ENCODE assay signal across 1 cellular context in the genomic region with DNA sequence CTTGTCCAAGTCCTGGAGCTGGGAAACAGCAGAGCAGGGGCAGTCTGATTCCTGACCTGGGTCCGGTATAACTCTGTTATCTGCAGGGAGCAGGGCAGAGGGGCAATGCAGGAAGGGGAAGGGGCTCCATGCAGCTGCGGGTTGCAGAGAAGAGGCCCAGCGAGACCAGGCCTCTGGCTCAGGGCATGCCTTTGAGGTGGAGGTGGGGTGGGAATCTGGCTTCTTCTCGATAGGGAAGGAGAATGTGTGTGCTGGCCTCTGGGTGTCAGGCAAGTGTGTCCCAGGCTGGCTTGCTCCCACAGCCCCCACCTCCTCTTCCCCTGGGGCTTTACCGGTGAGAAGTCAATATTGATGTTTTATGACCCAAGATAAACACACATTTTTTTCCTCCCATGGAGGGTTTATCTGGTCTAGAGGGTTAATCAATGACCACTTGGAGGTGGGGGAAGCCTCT.
TF ChIP-seq lines count a peak whose summit lies in the region.

No MANE protein-coding gene starts in this region.

TF ChIP-seq in HepG2, 621 proteins besides CTCF, POLR2A, EP300 and RAD21 (continued from another document and continues in another):
- TF ChIP-seq ZNF580 (CRISPR knock-in tag; IDR thresholded peaks at IDR 0.05; ENCODE audit: borderline replicate concordance, low read depth) (peak; percentile 85; the same call in 1 of the 2 replicates), HMG20B (CRISPR knock-in tag; conservative IDR thresholded peaks at IDR 0.05) (peak; percentile 94), CBX2 (IDR thresholded peaks at IDR 0.05; ENCODE audit: low read depth, low read length) (no peak), CBX2 (CRISPR knock-in tag; IDR thresholded peaks at IDR 0.05; ENCODE audit: low read depth) (no peak), ZNF253 (CRISPR knock-in tag; IDR thresholded peaks at IDR 0.05; ENCODE audit: borderline replicate concordance) (no peak), ZNF383 (CRISPR knock-in tag; IDR thresholded peaks at IDR 0.05; ENCODE audit: borderline replicate concordance) (peak; percentile 45; the same call in 1 of the 2 replicates), ZNF124 (CRISPR knock-in tag; IDR thresholded peaks at IDR 0.05) (0 out of 2 replicates have a peak, but pooled peaks have one; percentile 90), ERF (CRISPR knock-in tag; IDR thresholded peaks at IDR 0.05) (peak; percentile 67; the same call in 1 of the 2 replicates), GATAD1 (CRISPR knock-in tag; IDR thresholded peaks at IDR 0.05) (peak; percentile 79), ZKSCAN1 (IDR thresholded peaks at IDR 0.05; ENCODE audit: low read length) (peak; percentile 28; the same call in 1 of the 2 replicates), RFX1 (IDR thresholded peaks at IDR 0.05) (no peak), RFX3 (CRISPR knock-in tag; IDR thresholded peaks at IDR 0.05) (0 out of 2 replicates have a peak, but pooled peaks have one; percentile 42), SKIL (CRISPR knock-in tag; IDR thresholded peaks at IDR 0.05; ENCODE audit: borderline replicate concordance) (peak; percentile 94), MTA1 (CRISPR knock-in tag; IDR thresholded peaks at IDR 0.05; ENCODE audit: borderline replicate concordance) (peak; percentile 93; the same call in 1 of the 2 replicates), SAFB2 (CRISPR knock-in tag; IDR thresholded peaks at IDR 0.05; ENCODE audit: borderline replicate concordance, low read depth) (peak; percentile 69; the same call in 1 of the 2 replicates), MXD4 (CRISPR knock-in tag; IDR thresholded peaks at IDR 0.05) (0 out of 2 replicates have a peak, but pooled peaks have one; percentile 43), GATA4 (IDR thresholded peaks at IDR 0.05; ENCODE audit: borderline replicate concordance, low read depth) (peak; percentile 97), ZBTB42 (CRISPR knock-in tag; IDR thresholded peaks at IDR 0.05) (peak; percentile 73; the same call in 1 of the 2 replicates), MTF1 (CRISPR knock-in tag; IDR thresholded peaks at IDR 0.05) (no peak), SMAD3 (CRISPR knock-in tag; IDR thresholded peaks at IDR 0.05) (peak; percentile 84), U2AF2 (IDR thresholded peaks at IDR 0.05; ENCODE audit: low read depth, low read length) (no peak), ZNF547 (CRISPR knock-in tag; IDR thresholded peaks at IDR 0.05) (peak; percentile 11; the same call in 1 of the 2 replicates), ZNF121 (CRISPR knock-in tag; IDR thresholded peaks at IDR 0.05) (peak; percentile 97), NCOA5 (CRISPR knock-in tag; IDR thresholded peaks at IDR 0.05) (no peak), MZF1 (CRISPR knock-in tag; IDR thresholded peaks at IDR 0.05; ENCODE audit: borderline replicate concordance) (no peak), ZNF451 (CRISPR knock-in tag; IDR thresholded peaks at IDR 0.05) (peak; percentile 73; the same call in 1 of the 2 replicates), POLR2AphosphoS5 (IDR thresholded peaks at IDR 0.05; ENCODE audit: low read depth, low read length) (peak; percentile 68), ZNF556 (CRISPR knock-in tag; IDR thresholded peaks at IDR 0.05; ENCODE audit: borderline replicate concordance) (no peak; the same call in 1 of the 2 replicates), SMARCE1 (IDR thresholded peaks at IDR 0.05; ENCODE audit: borderline replicate concordance) (0 out of 2 replicates have a peak, but pooled peaks have one; percentile 41), SP5 (CRISPR knock-in tag; IDR thresholded peaks at IDR 0.05; ENCODE audit: borderline replicate concordance, low read depth) (peak; percentile 96), ZNF550 (CRISPR knock-in tag; IDR thresholded peaks at IDR 0.05; ENCODE audit: borderline replicate concordance) (peak; percentile 14; the same call in 1 of the 2 replicates), SMYD3 (CRISPR knock-in tag; IDR thresholded peaks at IDR 0.05) (0 out of 2 replicates have a peak, but pooled peaks have one; percentile 11), CEBPG (CRISPR knock-in tag; IDR thresholded peaks at IDR 0.05) (peak; percentile 76), ZNF280B (CRISPR knock-in tag; IDR thresholded peaks at IDR 0.05; ENCODE audit: borderline replicate concordance) (peak; percentile 55; the same call in 1 of the 2 replicates), FOXK2 (IDR thresholded peaks at IDR 0.05) (peak; percentile 94), NFKB2 (CRISPR knock-in tag; IDR thresholded peaks at IDR 0.05; ENCODE audit: borderline replicate concordance) (0 out of 2 replicates have a peak, but pooled peaks have one; percentile 76), ZKSCAN8 (CRISPR knock-in tag; IDR thresholded peaks at IDR 0.05; ENCODE audit: borderline replicate concordance) (peak; percentile 94), HCFC1 (IDR thresholded peaks at IDR 0.05; ENCODE audit: low read depth, low read length) (no peak), GFI1 (CRISPR knock-in tag; IDR thresholded peaks at IDR 0.05; ENCODE audit: borderline replicate concordance) (peak; percentile 75; the same call in 1 of the 2 replicates), ZNF264 (CRISPR knock-in tag; IDR thresholded peaks at IDR 0.05) (peak; percentile 82; the same call in 1 of the 2 replicates), MBNL3 (CRISPR knock-in tag; conservative IDR thresholded peaks at IDR 0.05) (no peak), SALL2 (CRISPR knock-in tag; IDR thresholded peaks at IDR 0.05) (peak; percentile 82), TBX2 (CRISPR knock-in tag; IDR thresholded peaks at IDR 0.05; ENCODE audit: borderline replicate concordance) (peak; percentile 96), ARID4A (CRISPR knock-in tag; IDR thresholded peaks at IDR 0.05; ENCODE audit: borderline replicate concordance) (peak; percentile 41; the same call in 1 of the 2 replicates), EZH2 (conservative IDR thresholded peaks at IDR 0.05; ENCODE audit: low read depth, low read length) (no peak), NFYC (CRISPR knock-in tag; IDR thresholded peaks at IDR 0.05) (peak; percentile 18; the same call in 1 of the 2 replicates), ATF3 (CRISPR knock-in tag; IDR thresholded peaks at IDR 0.05) (no peak; the same call in 1 of the 2 replicates)
- TF ChIP-seq, protein P1, sequence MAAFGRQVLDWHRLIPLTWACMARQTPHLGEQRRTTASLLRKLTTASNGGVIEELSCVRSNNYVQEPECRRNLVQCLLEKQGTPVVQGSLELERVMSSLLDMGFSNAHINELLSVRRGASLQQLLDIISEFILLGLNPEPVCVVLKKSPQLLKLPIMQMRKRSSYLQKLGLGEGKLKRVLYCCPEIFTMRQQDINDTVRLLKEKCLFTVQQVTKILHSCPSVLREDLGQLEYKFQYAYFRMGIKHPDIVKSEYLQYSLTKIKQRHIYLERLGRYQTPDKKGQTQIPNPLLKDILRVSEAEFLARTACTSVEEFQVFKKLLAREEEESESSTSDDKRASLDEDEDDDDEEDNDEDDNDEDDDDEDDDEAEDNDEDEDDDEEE (CRISPR knock-in tag; IDR thresholded peaks at IDR 0.05), result peak; percentile 90; the same call in 1 of the 2 replicates
- TF ChIP-seq, protein P2, sequence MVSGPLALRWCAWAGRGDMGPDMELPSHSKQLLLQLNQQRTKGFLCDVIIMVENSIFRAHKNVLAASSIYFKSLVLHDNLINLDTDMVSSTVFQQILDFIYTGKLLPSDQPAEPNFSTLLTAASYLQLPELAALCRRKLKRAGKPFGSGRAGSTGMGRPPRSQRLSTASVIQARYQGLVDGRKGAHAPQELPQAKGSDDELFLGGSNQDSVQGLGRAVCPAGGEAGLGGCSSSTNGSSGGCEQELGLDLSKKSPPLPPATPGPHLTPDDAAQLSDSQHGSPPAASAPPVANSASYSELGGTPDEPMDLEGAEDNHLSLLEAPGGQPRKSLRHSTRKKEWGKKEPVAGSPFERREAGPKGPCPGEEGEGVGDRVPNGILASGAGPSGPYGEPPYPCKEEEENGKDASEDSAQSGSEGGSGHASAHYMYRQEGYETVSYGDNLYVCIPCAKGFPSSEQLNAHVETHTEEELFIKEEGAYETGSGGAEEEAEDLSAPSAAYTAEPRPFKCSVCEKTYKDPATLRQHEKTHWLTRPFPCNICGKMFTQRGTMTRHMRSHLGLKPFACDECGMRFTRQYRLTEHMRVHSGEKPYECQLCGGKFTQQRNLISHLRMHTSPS (CRISPR knock-in tag; IDR thresholded peaks at IDR 0.05; ENCODE audit: low read depth), result peak; percentile 79
- TF ChIP-seq, protein P3, sequence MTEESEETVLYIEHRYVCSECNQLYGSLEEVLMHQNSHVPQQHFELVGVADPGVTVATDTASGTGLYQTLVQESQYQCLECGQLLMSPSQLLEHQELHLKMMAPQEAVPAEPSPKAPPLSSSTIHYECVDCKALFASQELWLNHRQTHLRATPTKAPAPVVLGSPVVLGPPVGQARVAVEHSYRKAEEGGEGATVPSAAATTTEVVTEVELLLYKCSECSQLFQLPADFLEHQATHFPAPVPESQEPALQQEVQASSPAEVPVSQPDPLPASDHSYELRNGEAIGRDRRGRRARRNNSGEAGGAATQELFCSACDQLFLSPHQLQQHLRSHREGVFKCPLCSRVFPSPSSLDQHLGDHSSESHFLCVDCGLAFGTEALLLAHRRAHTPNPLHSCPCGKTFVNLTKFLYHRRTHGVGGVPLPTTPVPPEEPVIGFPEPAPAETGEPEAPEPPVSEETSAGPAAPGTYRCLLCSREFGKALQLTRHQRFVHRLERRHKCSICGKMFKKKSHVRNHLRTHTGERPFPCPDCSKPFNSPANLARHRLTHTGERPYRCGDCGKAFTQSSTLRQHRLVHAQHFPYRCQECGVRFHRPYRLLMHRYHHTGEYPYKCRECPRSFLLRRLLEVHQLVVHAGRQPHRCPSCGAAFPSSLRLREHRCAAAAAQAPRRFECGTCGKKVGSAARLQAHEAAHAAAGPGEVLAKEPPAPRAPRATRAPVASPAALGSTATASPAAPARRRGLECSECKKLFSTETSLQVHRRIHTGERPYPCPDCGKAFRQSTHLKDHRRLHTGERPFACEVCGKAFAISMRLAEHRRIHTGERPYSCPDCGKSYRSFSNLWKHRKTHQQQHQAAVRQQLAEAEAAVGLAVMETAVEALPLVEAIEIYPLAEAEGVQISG (CRISPR knock-in tag; IDR thresholded peaks at IDR 0.05), result peak; percentile 88
- TF ChIP-seq, protein P4, sequence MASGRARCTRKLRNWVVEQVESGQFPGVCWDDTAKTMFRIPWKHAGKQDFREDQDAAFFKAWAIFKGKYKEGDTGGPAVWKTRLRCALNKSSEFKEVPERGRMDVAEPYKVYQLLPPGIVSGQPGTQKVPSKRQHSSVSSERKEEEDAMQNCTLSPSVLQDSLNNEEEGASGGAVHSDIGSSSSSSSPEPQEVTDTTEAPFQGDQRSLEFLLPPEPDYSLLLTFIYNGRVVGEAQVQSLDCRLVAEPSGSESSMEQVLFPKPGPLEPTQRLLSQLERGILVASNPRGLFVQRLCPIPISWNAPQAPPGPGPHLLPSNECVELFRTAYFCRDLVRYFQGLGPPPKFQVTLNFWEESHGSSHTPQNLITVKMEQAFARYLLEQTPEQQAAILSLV (CRISPR knock-in tag; IDR thresholded peaks at IDR 0.05; ENCODE audit: borderline replicate concordance), result peak; percentile 43; the same call in 1 of the 2 replicates
